Comparison of ENCODE assay signal across 10 cellular contexts in the genomic region with DNA sequence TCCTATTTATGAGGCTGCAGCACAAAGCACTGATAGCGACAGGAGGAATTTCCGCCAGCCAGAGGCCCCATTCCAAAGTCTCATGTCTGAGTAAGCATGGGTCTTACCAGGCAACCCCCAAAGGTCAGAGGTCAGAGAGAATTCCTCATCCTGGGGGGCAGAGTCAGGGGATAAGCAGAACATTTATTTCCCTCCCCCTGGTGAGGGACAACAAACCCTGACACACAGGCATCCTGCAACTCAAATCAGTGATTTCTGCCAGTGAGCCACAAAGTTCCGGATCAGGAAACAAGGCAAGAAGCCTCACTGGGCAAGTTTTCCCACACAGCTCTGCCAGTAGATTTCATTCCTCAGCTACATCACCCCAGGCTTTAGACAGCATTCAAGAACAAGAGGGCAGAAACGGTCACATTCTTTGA. TPM values are rescaled to one million over a fixed set of nuclear protein-coding genes. Genes with fewer than 3 reads are reported as not detected.
DNase-seq lines count a peak whose midpoint lies in the region; ATAC-seq and TF ChIP-seq lines count a peak whose summit lies in the region.
"Had no signal": no experiment of that assay in that cellular context is flagged by ENCODE, and none has a peak within 500 bp of the region (broad histone marks: within the 10 kb centered on the region; RNA-seq: fewer than 3 reads in every experiment).

No MANE protein-coding gene starts in this region.

- TF ChIP-seq CTCF in cardiac muscle cell (IDR thresholded peaks at IDR 0.05; ENCODE audit: low read depth, low read length) (no peak), endodermal cell (conservative IDR thresholded peaks at IDR 0.05) (no peak)

- DNase-seq in cardiac muscle cell (ENCODE audit: low read depth in 1 of 2, low spot score in 1 of 2) (peak; percentile 52 to 95), Right ventricle myocardium inferior (ENCODE audit: missing footprints) (no peak), endodermal cell (no peak), lung microvascular endothelial cell (ENCODE audit: low read depth in 2 of 2) (peak; percentile 41 to 66), NCI-H2227 treated with DMSO at 0.1 percent for 48 hours (lab: John Stamatoyannopoulos, UW) (no peak), SW 1271 (lab: John Stamatoyannopoulos, UW) (no peak), RPMI8226 (no peak)
- DNase-seq: activated CD8-positive, alpha-beta memory T cell treated with anti-CD3 and anti-CD28 coated beads, Interleukin-2, amount 50 U/mL, for 4 hours; NCI-H2171 treated with DMSO at 0.1 percent for 48 hours had no signal

- WGBS in endodermal cell (ENCODE audit: insufficient coverage in 1 of 2, insufficient read length in 1 of 2), 2 experiments: 43 to 76% methylated on average over 2 to 4 of the region's 4 CpGs

- H3K9ac ChIP-seq in endodermal cell (ENCODE audit: extremely low read depth, low read length, poor library complexity, severe bottlenecking): no peak overlapping the region

- H3K36me3 Mint-ChIP-seq in endodermal cell (ENCODE audit: low read depth): peaks cover 14% of the 10 kb centered on the region

- peak overlapping the region; percentile 60 for H3K27ac Mint-ChIP-seq in endodermal cell

- no peak overlapping the region for H3K4me3 Mint-ChIP-seq in endodermal cell

- H3K4me1 ChIP-seq in cardiac muscle cell (ENCODE audit: low read depth): peaks cover 65% of the 10 kb centered on the region
- peaks cover 35% of the 10 kb centered on the region for H3K4me1 ChIP-seq in endodermal cell (ENCODE audit: control insufficient read depth, insufficient read depth, low read length)

- H3K9me3 ChIP-seq in cardiac muscle cell (ENCODE audit: low read depth): no peaks in the 10 kb centered on the region
- H3K9me3 ChIP-seq in endodermal cell (ENCODE audit: control insufficient read depth, low read length): no peaks in the 10 kb centered on the region

- ATAC-seq in Right ventricle myocardium inferior (no peak), GM21723 (IDR thresholded peaks at IDR 0.05; ENCODE audit: unreplicated experiment) (no peak)

- no peaks in the 10 kb centered on the region for H3K36me3 ChIP-seq in cardiac muscle cell
- no peaks in the 10 kb centered on the region for H3K36me3 ChIP-seq in endodermal cell (ENCODE audit: control insufficient read depth, insufficient read depth, low read length)

- peaks cover 75% of the 10 kb centered on the region for H3K4me1 Mint-ChIP-seq in endodermal cell

- no peaks in the 10 kb centered on the region for H3K9me3 Mint-ChIP-seq in endodermal cell

- H3K27me3 ChIP-seq in cardiac muscle cell (no peaks in the 10 kb centered on the region), endodermal cell (ENCODE audit: control insufficient read depth, insufficient read depth, low read length, poor library complexity, severe bottlenecking) (no peaks in the 10 kb centered on the region)

- intact Hi-C loops in Right ventricle myocardium inferior (cut with DNase I): no loop called here

- no peaks in the 10 kb centered on the region for H3K27me3 Mint-ChIP-seq in endodermal cell (ENCODE audit: insufficient read depth)

- H3K4me3 ChIP-seq in cardiac muscle cell: no peak overlapping the region
- no peak overlapping the region for H3K4me3 ChIP-seq in endodermal cell (ENCODE audit: low read length)

- peak overlapping the region; percentile 96 for H3K27ac ChIP-seq in cardiac muscle cell
- H3K27ac ChIP-seq in endodermal cell (ENCODE audit: low read depth, low read length): peak overlapping the region; percentile 85

RNA-seq across cellular contexts. Expression of gene ADAMTS12, which starts 37.0 kb away (rescaled TPM):
- total RNA-seq in cardiac muscle cell (25.6 and 48.4 TPM in 2 replicates), Right ventricle myocardium inferior (2.1 TPM), endodermal cell (100 to 1,000 TPM in 1 of 2 donors, 10 to 100 TPM in 1; 80.2 to 123 TPM), lung microvascular endothelial cell (0.65 and 3.2 TPM in 2 replicates)
- polyA plus RNA-seq in cardiac muscle cell: 29.3 and 50.4 TPM in 2 replicates
- polyA plus RNA-seq in endodermal cell (2013, experiment 1 of 2): 14.2 TPM
- 14.2 TPM for polyA plus RNA-seq in endodermal cell (2013, experiment 2 of 2)

Comparison
In these comparisons a context has a peak if more than half of its experiments do, and no peak if none do; other contexts are left out.
1. DNase-seq: peak in cardiac muscle cell (2 of 2) and lung microvascular endothelial cell (2 of 2); none in Right ventricle myocardium inferior (single experiment), endodermal cell (single experiment), NCI-H2227 treated with DMSO at 0.1 percent for 48 hours (single experiment), SW 1271 (0 of 2) and RPMI8226 (single experiment).